In genomic region chr16:1378087-1378803, GRCh38 we compare ENCODE assay signal across 8 cellular contexts. TPM values are rescaled to one million over a fixed set of nuclear protein-coding genes. Genes with fewer than 3 reads are reported as not detected.
A peak's percentile ranks its signal among the peaks of the same experiment; 100 is the strongest.
DNase-seq lines count a peak whose midpoint lies in the region; TF ChIP-seq lines count a peak whose summit lies in the region.

No MANE protein-coding gene starts in this region.

- TF ChIP-seq CTCF in tibial artery (IDR thresholded peaks at IDR 0.05), result no peak

- H3K9me3 Mint-ChIP-seq in activated naive CD4-positive, alpha-beta T cell treated with anti-CD3 and anti-CD28 coated beads, Interleukin-2, amount 50 U/mL, for 24 hours, result no peaks in the 10 kb centered on the region
- no peaks in the 10 kb centered on the region for H3K9me3 Mint-ChIP-seq in activated T-helper 1 cell treated with anti-CD3 and anti-CD28 coated beads, Interleukin-12 subunit alpha, Interleukin-12 subunit beta, Interleukin-2, Interleukin-4 antibody, amounts not matched to agents 30 ng/mL and 10 ng/mL and 1 ng/mL, durations not matched to agents 14 hours and 24 hours and 36 hours

- H3K36me3 ChIP-seq in tibial artery, result peaks cover 16 to 58% (median 43%) of the 10 kb centered on the region in 3 donors

- peak overlapping the region; percentile 76 to 90 for H3K27ac ChIP-seq in tibial artery

- intact Hi-C loops in activated T-helper 1 cell treated with anti-CD3 and anti-CD28 coated beads, Interleukin-12 subunit alpha, Interleukin-12 subunit beta, Interleukin-2, Interleukin-4 antibody, amounts not matched to agents 30 ng/mL and 10 ng/mL and 1 ng/mL, durations not matched to agents 14 hours and 24 hours and 36 hours (cut with micrococcal nuclease), result loop anchor here (2.0 kb wide), 4 partner anchors 31 to 115 kb away; partner anchors contain the start of genes TELO2 and UBE2I
- intact Hi-C loops in tibial artery (cut with DNase I; ENCODE audit: low total_unique reads), result no loop called here

- peak overlapping the region; percentile 93 for H3K27ac Mint-ChIP-seq in activated naive CD4-positive, alpha-beta T cell treated with anti-CD3 and anti-CD28 coated beads, Interleukin-2, amount 50 U/mL, for 24 hours
- H3K27ac Mint-ChIP-seq in activated T-helper 1 cell treated with anti-CD3 and anti-CD28 coated beads, Interleukin-12 subunit alpha, Interleukin-12 subunit beta, Interleukin-2, Interleukin-4 antibody, amounts not matched to agents 30 ng/mL and 10 ng/mL and 1 ng/mL, durations not matched to agents 14 hours and 24 hours and 36 hours, result peak overlapping the region; percentile 94

- peaks cover 7% of the 10 kb centered on the region for H3K36me3 Mint-ChIP-seq in activated naive CD4-positive, alpha-beta T cell treated with anti-CD3 and anti-CD28 coated beads, Interleukin-2, amount 50 U/mL, for 24 hours
- H3K36me3 Mint-ChIP-seq in activated T-helper 1 cell treated with anti-CD3 and anti-CD28 coated beads, Interleukin-12 subunit alpha, Interleukin-12 subunit beta, Interleukin-2, Interleukin-4 antibody, amounts not matched to agents 30 ng/mL and 10 ng/mL and 1 ng/mL, durations not matched to agents 14 hours and 24 hours and 36 hours (ENCODE audit: low read depth), result peaks cover 5% of the 10 kb centered on the region

- H3K4me1 ChIP-seq in tibial artery, result peaks cover 8 to 28% (median 21%) of the 10 kb centered on the region in 4 donors

- no peaks in the 10 kb centered on the region for H3K9me3 ChIP-seq in tibial artery

- peak overlapping the region; percentile 90 for H3K4me3 Mint-ChIP-seq in activated naive CD4-positive, alpha-beta T cell treated with anti-CD3 and anti-CD28 coated beads, Interleukin-2, amount 50 U/mL, for 24 hours
- H3K4me3 Mint-ChIP-seq in activated T-helper 1 cell treated with anti-CD3 and anti-CD28 coated beads, Interleukin-12 subunit alpha, Interleukin-12 subunit beta, Interleukin-2, Interleukin-4 antibody, amounts not matched to agents 30 ng/mL and 10 ng/mL and 1 ng/mL, durations not matched to agents 14 hours and 24 hours and 36 hours, result peak overlapping the region; percentile 83

- peaks cover 13% of the 10 kb centered on the region for H3K4me1 Mint-ChIP-seq in activated naive CD4-positive, alpha-beta T cell treated with anti-CD3 and anti-CD28 coated beads, Interleukin-2, amount 50 U/mL, for 24 hours
- peaks cover 15% of the 10 kb centered on the region for H3K4me1 Mint-ChIP-seq in activated T-helper 1 cell treated with anti-CD3 and anti-CD28 coated beads, Interleukin-12 subunit alpha, Interleukin-12 subunit beta, Interleukin-2, Interleukin-4 antibody, amounts not matched to agents 30 ng/mL and 10 ng/mL and 1 ng/mL, durations not matched to agents 14 hours and 24 hours and 36 hours (ENCODE audit: low read depth)

- peak overlapping the region; percentile 73 for H3K4me3 ChIP-seq in iPS-11a (ENCODE audit: low read depth, low read length)
- H3K4me3 ChIP-seq in tibial artery, result peak overlapping the region; percentile 53 to 57

- no peaks in the 10 kb centered on the region for H3K27me3 ChIP-seq in tibial artery

- H3K27me3 Mint-ChIP-seq in activated naive CD4-positive, alpha-beta T cell treated with anti-CD3 and anti-CD28 coated beads, Interleukin-2, amount 50 U/mL, for 24 hours, result no peaks in the 10 kb centered on the region
- H3K27me3 Mint-ChIP-seq in activated T-helper 1 cell treated with anti-CD3 and anti-CD28 coated beads, Interleukin-12 subunit alpha, Interleukin-12 subunit beta, Interleukin-2, Interleukin-4 antibody, amounts not matched to agents 30 ng/mL and 10 ng/mL and 1 ng/mL, durations not matched to agents 14 hours and 24 hours and 36 hours (ENCODE audit: insufficient read depth), result no peaks in the 10 kb centered on the region

- no peak for DNase-seq in activated naive CD4-positive, alpha-beta T cell (lab: John Stamatoyannopoulos, UW)
- DNase-seq in activated T-helper 1 cell treated with anti-CD3 and anti-CD28 coated beads, Interleukin-12 subunit alpha, Interleukin-12 subunit beta, Interleukin-2, Interleukin-4 antibody, amounts not matched to agents 30 ng/mL and 10 ng/mL and 1 ng/mL, durations not matched to agents 14 hours and 24 hours and 36 hours (ENCODE audit: low spot score), result no peak
- DNase-seq in tibial artery (no peak), Ammon's horn (ENCODE audit: low spot score) (no peak), SKM-1 (lab: John Stamatoyannopoulos, UW; ENCODE audit: unreplicated experiment) (no peak)
- DNase-seq in stimulated activated CD4-positive, alpha-beta T cell treated with anti-CD3 and anti-CD28 coated beads, Interleukin-4, amount 100 ng/mL, for 4 hours, result no peak

RNA-seq across cellular contexts. Expression of gene GNPTG, which starts 26.5 kb away (rescaled TPM):
- 21.4 and 22.5 TPM in 2 replicates for total RNA-seq in activated T-helper 1 cell treated with anti-CD3 and anti-CD28 coated beads, Interleukin-12 subunit alpha, Interleukin-12 subunit beta, Interleukin-2, Interleukin-4 antibody, amounts not matched to agents 30 ng/mL and 10 ng/mL and 1 ng/mL, durations not matched to agents 14 hours and 24 hours and 36 hours

RNA-seq across cellular contexts. Expression of gene TSR3, which starts 26.6 kb away (rescaled TPM):
- total RNA-seq in activated T-helper 1 cell treated with anti-CD3 and anti-CD28 coated beads, Interleukin-12 subunit alpha, Interleukin-12 subunit beta, Interleukin-2, Interleukin-4 antibody, amounts not matched to agents 30 ng/mL and 10 ng/mL and 1 ng/mL, durations not matched to agents 14 hours and 24 hours and 36 hours, result 87.4 and 89.4 TPM in 2 replicates

RNA-seq across cellular contexts. Expression of gene UNKL, which starts 36.3 kb away (rescaled TPM):
- total RNA-seq in activated T-helper 1 cell treated with anti-CD3 and anti-CD28 coated beads, Interleukin-12 subunit alpha, Interleukin-12 subunit beta, Interleukin-2, Interleukin-4 antibody, amounts not matched to agents 30 ng/mL and 10 ng/mL and 1 ng/mL, durations not matched to agents 14 hours and 24 hours and 36 hours, result 42.7 and 46.1 TPM in 2 replicates

RNA-seq across cellular contexts. Expression of gene UQCC4, which starts 42.3 kb away (rescaled TPM):
- 22.6 and 23.4 TPM in 2 replicates for total RNA-seq in activated T-helper 1 cell treated with anti-CD3 and anti-CD28 coated beads, Interleukin-12 subunit alpha, Interleukin-12 subunit beta, Interleukin-2, Interleukin-4 antibody, amounts not matched to agents 30 ng/mL and 10 ng/mL and 1 ng/mL, durations not matched to agents 14 hours and 24 hours and 36 hours

RNA-seq across cellular contexts. Expression of gene BAIAP3, which starts 44.8 kb away (rescaled TPM):
- 0.07 and 0.18 TPM in 2 replicates for total RNA-seq in activated T-helper 1 cell treated with anti-CD3 and anti-CD28 coated beads, Interleukin-12 subunit alpha, Interleukin-12 subunit beta, Interleukin-2, Interleukin-4 antibody, amounts not matched to agents 30 ng/mL and 10 ng/mL and 1 ng/mL, durations not matched to agents 14 hours and 24 hours and 36 hours
